In the genomic region with DNA sequence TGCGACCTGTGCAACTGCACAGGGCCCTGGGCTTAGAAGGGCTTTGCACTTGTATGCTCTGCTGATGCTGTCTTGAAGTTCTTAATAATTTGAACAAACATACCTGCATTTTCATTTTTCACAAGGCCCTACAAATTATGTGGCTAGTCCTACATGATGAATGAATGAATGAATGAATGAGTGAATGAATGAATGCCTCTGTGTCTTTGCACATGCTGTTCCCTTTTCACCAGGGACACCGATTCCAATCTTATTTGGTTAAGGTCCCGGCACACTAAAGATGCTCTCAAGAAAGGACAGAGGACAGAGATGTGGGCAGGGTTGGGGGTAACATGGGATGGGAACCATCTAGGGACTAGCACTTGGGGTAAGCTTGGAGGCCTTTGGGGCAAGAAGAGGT, we compare ENCODE assay signal across 38 cellular contexts. TPM values are rescaled to one million over a fixed set of nuclear protein-coding genes. Genes with fewer than 3 reads are reported as not detected.
"Had no signal": no experiment of that assay in that cellular context is flagged by ENCODE, and none has a peak within 500 bp of the region (broad histone marks: within the 10 kb centered on the region; RNA-seq: fewer than 3 reads in every experiment).

No MANE protein-coding gene starts in this region.

- H3K4me1 Mint-ChIP-seq: activated B cell treated with CpG ODN at 0.5 μM for 24 hours; activated CD8-positive, alpha-beta memory T cell treated with anti-CD3 and anti-CD28 coated beads, Interleukin-2, amount 10 ng/mL, durations not matched to agents 7 days and 5 days; activated naive CD4-positive, alpha-beta T cell treated with anti-CD3 and anti-CD28 coated beads, Interleukin-2, amount 10 ng/mL, durations not matched to agents 7 days and 5 days; activated naive CD8-positive, alpha-beta T cell treated with anti-CD3 and anti-CD28 coated beads, Interleukin-2, amount 10 ng/mL, durations not matched to agents 7 days and 5 days; activated naive CD8-positive, alpha-beta T cell treated with anti-CD3 and anti-CD28 coated beads, Interleukin-2, amount 50 U/mL, for 24 hours; central memory CD8-positive, alpha-beta T cell; T-cell had no signal

- FAIRE-seq: bronchial epithelial cell, TTC549 had no signal

- H3K27me3 Mint-ChIP-seq: activated naive CD4-positive, alpha-beta T cell treated with anti-CD3 and anti-CD28 coated beads, Interleukin-2, amount 50 U/mL, for 24 hours; activated naive CD8-positive, alpha-beta T cell; activated T-cell treated with anti-CD3 and anti-CD28 coated beads, Interleukin-2, amount 50 U/mL, for 24 hours; T-cell had no signal

- H3K4me3 Mint-ChIP-seq: activated B cell treated with CpG ODN at 0.5 μM for 24 hours; activated CD4-positive, alpha-beta memory T cell treated with anti-CD3 and anti-CD28 coated beads, Interleukin-2, amount 10 ng/mL, durations not matched to agents 7 days and 5 days; activated CD4-positive, alpha-beta T cell treated with anti-CD3 and anti-CD28 coated beads, Interleukin-2, amount 10 ng/mL, durations not matched to agents 24 days and 14 days; activated CD8-positive, alpha-beta memory T cell treated with anti-CD3 and anti-CD28 coated beads, Interleukin-2, amount 10 ng/mL, durations not matched to agents 7 days and 5 days; activated CD8-positive, alpha-beta T cell treated with anti-CD3 and anti-CD28 coated beads, Interleukin-2, amount 10 ng/mL, durations not matched to agents 7 days and 5 days; activated naive CD4-positive, alpha-beta T cell treated with anti-CD3 and anti-CD28 coated beads, Interleukin-2, amount 10 ng/mL, durations not matched to agents 7 days and 5 days; activated naive CD4-positive, alpha-beta T cell treated with anti-CD3 and anti-CD28 coated beads, Interleukin-2, amount 50 U/mL, for 24 hours; activated naive CD8-positive, alpha-beta T cell; activated naive CD8-positive, alpha-beta T cell treated with anti-CD3 and anti-CD28 coated beads, Interleukin-2, amount 10 ng/mL, durations not matched to agents 7 days and 5 days; activated naive CD8-positive, alpha-beta T cell treated with anti-CD3 and anti-CD28 coated beads, Interleukin-2, amount 50 U/mL, for 24 hours; activated T-cell treated with anti-CD3 and anti-CD28 coated beads, Interleukin-2, amount 50 U/mL, for 24 hours; brain; central memory CD8-positive, alpha-beta T cell; T-cell; T-helper 2 cell treated with Interferon-gamma antibody and Interleukin-4, amounts not matched to agents 5 μg/mL and 100 μg/mL, for 36 hours had no signal

- H3K27ac ChIP-seq: ascending aorta, cardiac muscle cell, VCaP had no signal

- DNase-seq: activated B cell treated with CpG ODN at 0.5 μM for 24 hours; activated CD4-positive, alpha-beta memory T cell treated with anti-CD3 and anti-CD28 coated beads, Interleukin-2, amount 10 ng/mL, durations not matched to agents 7 days and 5 days; activated CD4-positive, alpha-beta T cell treated with anti-CD3 and anti-CD28 coated beads for 4 hours; activated CD4-positive, alpha-beta T cell treated with anti-CD3 and anti-CD28 coated beads, Interleukin-2, amount 10 ng/mL, durations not matched to agents 24 days and 14 days; activated CD4-positive, alpha-beta T cell treated with anti-CD3 and anti-CD28 coated beads, Interleukin-2, amount 50 U/mL, for 1 hour; activated CD4-positive, alpha-beta T cell treated with anti-CD3 and anti-CD28 coated beads, Interleukin-2, amount 50 U/mL, for 4 hours; activated CD4-positive, CD25-positive, alpha-beta regulatory T cell treated with anti-CD3 and anti-CD28 coated beads, Interleukin-2, amount 50 U/mL, for 72 hours; activated CD8-positive, alpha-beta memory T cell treated with anti-CD3 and anti-CD28 coated beads for 24 hours; activated CD8-positive, alpha-beta memory T cell treated with anti-CD3 and anti-CD28 coated beads, Interleukin-2, amount 10 ng/mL, durations not matched to agents 7 days and 5 days; activated CD8-positive, alpha-beta memory T cell treated with anti-CD3 and anti-CD28 coated beads, Interleukin-2, amount 50 U/mL, for 48 hours; activated CD8-positive, alpha-beta T cell treated with anti-CD3 and anti-CD28 coated beads, Interleukin-2, amount 10 ng/mL, durations not matched to agents 7 days and 5 days; activated effector memory CD4-positive, alpha-beta T cell treated with Interleukin-2 at 50 U/mL for 16 hours; activated gamma-delta T cell; activated naive CD4-positive, alpha-beta T cell treated with anti-CD3 and anti-CD28 coated beads, Interleukin-2, amount 10 ng/mL, durations not matched to agents 7 days and 5 days; activated naive CD4-positive, alpha-beta T cell treated with Interleukin-2 at 50 U/mL for 16 hours; activated naive CD8-positive, alpha-beta T cell treated with anti-CD3 and anti-CD28 coated beads, Interleukin-2, amount 10 ng/mL, durations not matched to agents 7 days and 5 days; activated naive CD8-positive, alpha-beta T cell treated with anti-CD3 and anti-CD28 coated beads, Interleukin-2, amount 50 U/mL, for 24 hours; activated T-cell treated with anti-CD3 and anti-CD28 coated beads, Interleukin-2, amount 50 U/mL, for 24 hours; activated T-cell treated with anti-CD3 and anti-CD28 coated beads, Interleukin-2, amount 50 U/mL, for 48 hours; amygdala; anterior cingulate cortex; caudate nucleus; cerebellar nuclear complex; T-cell; T-helper 2 cell; T-helper 9 cell had no signal

- H3K9me3 ChIP-seq: ascending aorta had no signal

- H3K4me3 ChIP-seq: ascending aorta, cardiac muscle cell had no signal

- H3K27me3 ChIP-seq: ascending aorta, cardiac muscle cell had no signal

- H3K4me1 ChIP-seq: ascending aorta had no signal

- H3K27ac Mint-ChIP-seq: activated B cell treated with CpG ODN at 0.5 μM for 24 hours; activated CD4-positive, alpha-beta memory T cell treated with anti-CD3 and anti-CD28 coated beads, Interleukin-2, amount 10 ng/mL, durations not matched to agents 7 days and 5 days; activated CD4-positive, alpha-beta T cell treated with anti-CD3 and anti-CD28 coated beads, Interleukin-2, amount 10 ng/mL, durations not matched to agents 24 days and 14 days; activated CD8-positive, alpha-beta memory T cell treated with anti-CD3 and anti-CD28 coated beads, Interleukin-2, amount 10 ng/mL, durations not matched to agents 7 days and 5 days; activated CD8-positive, alpha-beta T cell treated with anti-CD3 and anti-CD28 coated beads, Interleukin-2, amount 10 ng/mL, durations not matched to agents 7 days and 5 days; activated naive CD4-positive, alpha-beta T cell treated with anti-CD3 and anti-CD28 coated beads, Interleukin-2, amount 10 ng/mL, durations not matched to agents 7 days and 5 days; activated naive CD4-positive, alpha-beta T cell treated with anti-CD3 and anti-CD28 coated beads, Interleukin-2, amount 50 U/mL, for 24 hours; activated naive CD8-positive, alpha-beta T cell; activated naive CD8-positive, alpha-beta T cell treated with anti-CD3 and anti-CD28 coated beads, Interleukin-2, amount 10 ng/mL, durations not matched to agents 7 days and 5 days; activated naive CD8-positive, alpha-beta T cell treated with anti-CD3 and anti-CD28 coated beads, Interleukin-2, amount 50 U/mL, for 24 hours; activated T-cell treated with anti-CD3 and anti-CD28 coated beads, Interleukin-2, amount 50 U/mL, for 24 hours; activated T-helper 2 cell treated with anti-CD3 and anti-CD28 coated beads, Interferon-gamma antibody, Interleukin-2, Interleukin-4, amounts not matched to agents 10 μg/mL and 5 μg/mL and 100 μg/mL, durations not matched to agents 14 hours and 24 hours and 36 hours; brain; T-cell; T-helper 2 cell treated with Interferon-gamma antibody and Interleukin-4, amounts not matched to agents 5 μg/mL and 100 μg/mL, for 36 hours had no signal

- H3K36me3 Mint-ChIP-seq: activated CD8-positive, alpha-beta memory T cell treated with anti-CD3 and anti-CD28 coated beads, Interleukin-2, amount 10 ng/mL, durations not matched to agents 7 days and 5 days; activated naive CD4-positive, alpha-beta T cell treated with anti-CD3 and anti-CD28 coated beads, Interleukin-2, amount 10 ng/mL, durations not matched to agents 7 days and 5 days; activated naive CD4-positive, alpha-beta T cell treated with anti-CD3 and anti-CD28 coated beads, Interleukin-2, amount 50 U/mL, for 24 hours; activated naive CD8-positive, alpha-beta T cell; activated naive CD8-positive, alpha-beta T cell treated with anti-CD3 and anti-CD28 coated beads, Interleukin-2, amount 10 ng/mL, durations not matched to agents 7 days and 5 days; brain; T-cell had no signal

- H3K36me3 ChIP-seq: ascending aorta, cardiac muscle cell had no signal

- ATAC-seq: activated CD8-positive, alpha-beta memory T cell treated with anti-CD3 and anti-CD28 coated beads, Interleukin-2, amount 10 ng/mL, durations not matched to agents 7 days and 5 days; activated CD8-positive, alpha-beta T cell treated with anti-CD3 and anti-CD28 coated beads, Interleukin-2, amount 10 ng/mL, durations not matched to agents 7 days and 5 days; activated naive CD8-positive, alpha-beta T cell treated with anti-CD3 and anti-CD28 coated beads, Interleukin-2, amount 50 U/mL, for 24 hours; T-cell had no signal

RNA-seq across cellular contexts. Expression of gene CHST3, which starts 39.4 kb away (rescaled TPM):
- total RNA-seq: activated B cell treated with CpG ODN at 0.5 μM for 24 hours; activated CD8-positive, alpha-beta T cell treated with anti-CD3 and anti-CD28 coated beads, Interleukin-2, amount 10 ng/mL, durations not matched to agents 7 days and 5 days; activated naive CD8-positive, alpha-beta T cell treated with anti-CD3 and anti-CD28 coated beads, Interleukin-2, amount 10 ng/mL, durations not matched to agents 7 days and 5 days; T-helper 1 cell treated with Interleukin-12 subunit alpha and Interleukin-12 subunit beta and Interleukin-4 antibody, amounts not matched to agents 30 ng/mL and 1 ng/mL, for 36 hours had no signal
